8 cellular contexts compared by ENCODE assay signal in the genomic region with DNA sequence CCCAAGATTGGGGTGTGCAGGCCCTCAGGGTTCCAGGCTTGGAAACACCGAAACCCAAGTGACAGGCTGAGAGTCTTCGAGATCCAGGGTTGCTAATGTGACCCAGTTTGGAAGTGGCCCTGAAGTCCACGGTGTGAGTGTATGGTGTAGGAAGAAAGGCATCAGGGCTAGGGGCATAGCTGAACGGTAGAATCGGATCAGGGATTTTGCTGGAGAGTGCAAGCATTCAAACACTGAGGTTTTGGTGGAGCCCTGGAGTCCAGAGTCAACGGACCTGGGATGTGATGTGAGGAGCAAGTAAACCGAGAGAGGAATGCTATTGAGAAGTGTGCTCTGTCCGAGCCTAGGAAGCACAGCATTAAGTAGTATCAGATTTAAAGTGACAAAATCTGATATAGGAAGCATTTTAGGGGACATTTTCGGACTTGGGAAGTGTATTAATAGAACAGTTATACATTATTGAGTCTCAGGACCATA. TPM values are rescaled to one million over a fixed set of nuclear protein-coding genes. Genes with fewer than 3 reads are reported as not detected.
A peak's percentile ranks its signal among the peaks of the same experiment; 100 is the strongest.
DNase-seq lines count a peak whose midpoint lies in the region; ATAC-seq, FAIRE-seq and TF ChIP-seq lines count a peak whose summit lies in the region.

No MANE protein-coding gene starts in this region.

- peak overlapping the region; percentile 87 for H2AFZ ChIP-seq in MM.1S (ENCODE audit: low read length)

- peaks cover 15% of the 10 kb centered on the region for H3F3A ChIP-seq in MM.1S (ENCODE audit: insufficient read depth, low read length)

- DNase-seq in NCI-H510A treated with DMSO at 0.1 percent for 48 hours (lab: John Stamatoyannopoulos, UW), result peak; percentile 80
- DNase-seq in NCI-H510A (lab: John Stamatoyannopoulos, UW), result no peak
- DNase-seq in MM.1S, result no peak
- no peak for DNase-seq in MCF 10A (ENCODE audit: unreplicated experiment)
- DNase-seq in left lung, result no peak
- peak; percentile 66 for DNase-seq in superior temporal gyrus (ENCODE audit: extremely low spot score)
- no peak for DNase-seq in urothelium cell line (ENCODE audit: low spot score)
- DNase-seq in NCI-H1092 treated with DMSO at 0.1 percent for 48 hours (lab: John Stamatoyannopoulos, UW), result no peak

- peaks cover 75% of the 10 kb centered on the region for H3K79me2 ChIP-seq in MM.1S (ENCODE audit: low read length)

- intact Hi-C loops in MCF 10A (cut with micrococcal nuclease), result loop anchor here (2.0 kb wide), 1 partner anchor 18 kb away; no protein-coding TSS in a partner anchor
- intact Hi-C loops in left lung (cut with DNase I), result no loop called here

- TSS peak; percentile 41 for BruUV-seq in MCF 10A (replicated peaks; lab: Mats Ljungman, UMichigan)

- H3K4me3 Mint-ChIP-seq in MCF 10A (ENCODE audit: unreplicated experiment), result peak overlapping the region; percentile 75

- no peak for TF ChIP-seq CTCF in MM.1S (IDR thresholded peaks at IDR 0.05; ENCODE audit: low read length)
- TF ChIP-seq CTCF in MCF 10A (IDR thresholded peaks at IDR 0.05; ENCODE audit: unreplicated experiment), result no peak
- no peak for TF ChIP-seq CTCF in left lung (IDR thresholded peaks at IDR 0.05)

- H3K4me2 ChIP-seq in MM.1S (ENCODE audit: low read depth, low read length), result peak overlapping the region; percentile 92

- H3K9me3 ChIP-seq in MM.1S (replicated peaks; ENCODE audit: insufficient read depth, low read length) (no peaks in the 10 kb centered on the region), left lung (no peaks in the 10 kb centered on the region)

- H4K20me1 ChIP-seq in MM.1S (ENCODE audit: insufficient read depth, low read length), result 0 out of 2 replicates have a peak, but pooled peaks cover 3% of the 10 kb centered on the region

- POLR2A ChIA-PET in MCF 10A (lab: Yijun Ruan, JAX), result interaction anchor here (0.7 to 18.2 kb wide), 22 partner anchors 11 to 417 kb away, joined by 3 to 633 read pairs (median 6); a partner anchor contains a TSS

- H3K9me3 Mint-ChIP-seq in MCF 10A (ENCODE audit: unreplicated experiment), result no peaks in the 10 kb centered on the region

- peaks cover 26% of the 10 kb centered on the region for H3K4me1 Mint-ChIP-seq in MCF 10A (ENCODE audit: insufficient read depth, unreplicated experiment)

- no peak for FAIRE-seq in urothelium cell line (lab: Jason Lieb, UNC)

- no peaks in the 10 kb centered on the region for H3K9me2 ChIP-seq in MM.1S (replicated peaks; ENCODE audit: insufficient read depth, low read length)

- ATAC-seq in left lung, result peak; percentile 14

- H3K27ac Mint-ChIP-seq in MCF 10A (ENCODE audit: low read depth, unreplicated experiment), result peak overlapping the region; percentile 44

- H3K27me3 ChIP-seq in MM.1S (replicated peaks; ENCODE audit: insufficient read depth, low read length) (no peaks in the 10 kb centered on the region), left lung (no peaks in the 10 kb centered on the region)

- H3K36me3 ChIP-seq in MM.1S (replicated peaks; ENCODE audit: insufficient read depth, low read length) (no peaks in the 10 kb centered on the region; the same call in 1 of the 2 replicates), left lung (no peaks in the 10 kb centered on the region)

- CTCF ChIA-PET in MCF 10A (lab: Yijun Ruan, JAX), result interaction anchor here (0.6 to 2.1 kb wide), 6 partner anchors 12 to 51 kb away, joined by 3 to 8 read pairs (median 4); no protein-coding TSS in a partner anchor

- peak overlapping the region; percentile 86 for H3K4me3 ChIP-seq in MM.1S (ENCODE audit: low read length)
- peak overlapping the region; percentile 70 to 81 for H3K4me3 ChIP-seq in left lung

- H3K27ac ChIP-seq in MM.1S (ENCODE audit: low read length) (peak overlapping the region; percentile 86; the same call in 1 of the 2 replicates), left lung (peak overlapping the region; percentile 98 to 100)

- H3K9ac ChIP-seq in MM.1S (ENCODE audit: low read length), result peak overlapping the region; percentile 98

- peaks cover 23% of the 10 kb centered on the region for H3K4me1 ChIP-seq in MM.1S (ENCODE audit: low read length)
- H3K4me1 ChIP-seq in left lung, result peaks cover 11 to 62% of the 10 kb centered on the region in 2 donors

- peaks cover 17% of the 10 kb centered on the region for H3K36me3 Mint-ChIP-seq in MCF 10A (ENCODE audit: insufficient read depth, unreplicated experiment)

- no peaks in the 10 kb centered on the region for H3K27me3 Mint-ChIP-seq in MCF 10A (ENCODE audit: insufficient read depth, unreplicated experiment)

RNA-seq across cellular contexts. Expression of a gene that starts 1.0 kb away (rescaled TPM):
- 66.4 and 69.6 TPM in 2 replicates for total RNA-seq in MCF 10A (2022)
- total RNA-seq in left lung, result 10 to 100 TPM; 54.6 to 56.0 TPM

RNA-seq across cellular contexts. Expression of a gene that starts 27.0 kb away (rescaled TPM):
- total RNA-seq in MCF 10A (2022), result 0.29 and 0.58 TPM in 2 replicates
- total RNA-seq in left lung, result 1 to 10 TPM; 4.4 to 5.0 TPM

Comparison
In these comparisons a context has a peak if more than half of its experiments do, and no peak if none do; other contexts are left out.
1. DNase-seq: peak in NCI-H510A treated with DMSO at 0.1 percent for 48 hours (single experiment) and superior temporal gyrus (single experiment); none in NCI-H510A (single experiment), MM.1S (single experiment), MCF 10A (single experiment), left lung (0 of 2), urothelium cell line (single experiment) and NCI-H1092 treated with DMSO at 0.1 percent for 48 hours (single experiment).